Comparison of ENCODE assay signal across 16 cellular contexts in genomic region chr11:2562181-2562581, GRCh38.
A peak's percentile ranks its signal among the peaks of the same experiment; 100 is the strongest.
DNase-seq lines count a peak whose midpoint lies in the region; ATAC-seq and TF ChIP-seq lines count a peak whose summit lies in the region.
"Had no signal": no experiment of that assay in that cellular context is flagged by ENCODE, and none has a peak within 500 bp of the region (broad histone marks: within the 10 kb centered on the region; RNA-seq: fewer than 3 reads in every experiment).

No MANE protein-coding gene starts in this region.

- intact Hi-C loops in Right ventricle myocardium inferior (cut with DNase I): no loop called here

- H3K4me1 ChIP-seq in right atrium auricular region: peaks cover 0 to 14% of the 10 kb centered on the region in 2 donors
- H3K4me1 ChIP-seq in hepatocyte (ENCODE audit: insufficient read depth): peaks cover 19% of the 10 kb centered on the region
- no peaks in the 10 kb centered on the region for H3K4me1 ChIP-seq in osteoblast (ENCODE audit: insufficient read depth, low read length)
- H3K4me1 ChIP-seq: A549, esophagus squamous epithelium, tibial artery had no signal

- peak; percentile 57 for DNase-seq in Right ventricle myocardium inferior (ENCODE audit: missing footprints)
- DNase-seq in right atrium auricular region (ENCODE audit: low spot score): no peak
- no peak for DNase-seq in hepatocyte (ENCODE audit: low spot score)
- peak; percentile 32 for DNase-seq in osteoblast (ENCODE audit: insufficient read length, low spot score, missing footprints)
- no peak for DNase-seq in GM19238 (ENCODE audit: insufficient read length, low spot score)
- DNase-seq: activated CD8-positive, alpha-beta T cell treated with anti-CD3 and anti-CD28 coated beads, Interleukin-2, amount 10 ng/mL, durations not matched to agents 7 days and 5 days; activated naive CD4-positive, alpha-beta T cell treated with Interleukin-2 at 50 U/mL for 16 hours; esophagus squamous epithelium; IMR-90; NCI-H1105 treated with DMSO at 0.1 percent for 48 hours; NCI-H510A treated with DMSO at 0.1 percent for 48 hours had no signal

- H3K79me2 ChIP-seq in hepatocyte: no peaks in the 10 kb centered on the region
- H3K79me2 ChIP-seq in osteoblast (ENCODE audit: insufficient read depth, low read length): no peaks in the 10 kb centered on the region

- no peaks in the 10 kb centered on the region for H3K9me2 ChIP-seq in hepatocyte (replicated peaks; ENCODE audit: insufficient read depth)

- H3K27ac ChIP-seq in right atrium auricular region: no peak overlapping the region
- peak overlapping the region; percentile 75 for H3K27ac ChIP-seq in hepatocyte
- no peak overlapping the region for H3K27ac ChIP-seq in osteoblast (ENCODE audit: low read depth, low read length)
- H3K27ac ChIP-seq: A549, esophagus squamous epithelium, tibial artery had no signal

- H3K4me3 ChIP-seq in right atrium auricular region (no peak overlapping the region), hepatocyte (no peak overlapping the region), osteoblast (ENCODE audit: insufficient read depth, low read length) (no peak overlapping the region)
- H3K4me3 ChIP-seq: A549, esophagus squamous epithelium, tibial artery had no signal

- H2AFZ ChIP-seq in hepatocyte: no peak overlapping the region
- no peak overlapping the region for H2AFZ ChIP-seq in osteoblast (ENCODE audit: low read length)

- H4K20me1 ChIP-seq in hepatocyte (ENCODE audit: insufficient read depth, poor library complexity, severe bottlenecking): no peaks in the 10 kb centered on the region
- no peaks in the 10 kb centered on the region for H4K20me1 ChIP-seq in osteoblast (ENCODE audit: insufficient read depth, low read length)

- H3K27me3 ChIP-seq in right atrium auricular region: no peaks in the 10 kb centered on the region
- no peaks in the 10 kb centered on the region for H3K27me3 ChIP-seq in hepatocyte
- H3K27me3 ChIP-seq in osteoblast (ENCODE audit: insufficient read depth, low read length): peaks cover 7% of the 10 kb centered on the region
- H3K27me3 ChIP-seq: esophagus squamous epithelium had no signal

- WGBS in hepatocyte (ENCODE audit: low lambda C conversion rate, missing lambda C conversion rate): 84% methylated on average over 9 of the region's 15 CpGs

- H3K36me3 ChIP-seq in right atrium auricular region (no peaks in the 10 kb centered on the region), hepatocyte (replicated peaks; ENCODE audit: insufficient read depth, low read depth) (no peaks in the 10 kb centered on the region), osteoblast (ENCODE audit: insufficient read depth, low read length) (no peaks in the 10 kb centered on the region)
- H3K36me3 ChIP-seq: esophagus squamous epithelium, tibial artery had no signal

- TF ChIP-seq CTCF in right atrium auricular region (IDR thresholded peaks at IDR 0.05) (no peak), hepatocyte (IDR thresholded peaks at IDR 0.05; ENCODE audit: poor library complexity) (no peak), osteoblast (IDR thresholded peaks at IDR 0.05; ENCODE audit: extremely low read depth, low read depth, low read length) (no peak)

- ATAC-seq in Right ventricle myocardium inferior (peak; percentile 29), HG03280 (IDR thresholded peaks at IDR 0.05; ENCODE audit: unreplicated experiment) (no peak), HG02970 (IDR thresholded peaks at IDR 0.05; ENCODE audit: low FRiP score, unreplicated experiment) (no peak), HG02623 (IDR thresholded peaks at IDR 0.05; ENCODE audit: unreplicated experiment) (no peak)
- ATAC-seq: activated CD8-positive, alpha-beta T cell treated with anti-CD3 and anti-CD28 coated beads, Interleukin-2, amount 10 ng/mL, durations not matched to agents 7 days and 5 days had no signal

- H3K9me3 ChIP-seq in right atrium auricular region (no peaks in the 10 kb centered on the region), hepatocyte (ENCODE audit: low read depth) (no peaks in the 10 kb centered on the region), osteoblast (ENCODE audit: low read depth, low read length) (no peaks in the 10 kb centered on the region)
- H3K9me3 ChIP-seq: A549, esophagus squamous epithelium, tibial artery had no signal

- H3K4me2 ChIP-seq in hepatocyte (no peak overlapping the region), osteoblast (ENCODE audit: insufficient read depth, low read length) (no peak overlapping the region)
- H3K4me2 ChIP-seq: A549 had no signal

Comparison
In these comparisons a context has a peak if more than half of its experiments do, and no peak if none do; other contexts are left out.
1. DNase-seq: peak in Right ventricle myocardium inferior (single experiment) and osteoblast (single experiment); none in right atrium auricular region (single experiment), hepatocyte (single experiment) and GM19238 (single experiment).